ENCODE assay signal across 9 cellular contexts in genomic region chr10:62043493-62043938, GRCh38.
DNase-seq lines count a peak whose midpoint lies in the region; ATAC-seq and TF ChIP-seq lines count a peak whose summit lies in the region.
"Had no signal": no experiment of that assay in that cellular context is flagged by ENCODE, and none has a peak within 500 bp of the region (broad histone marks: within the 10 kb centered on the region; RNA-seq: fewer than 3 reads in every experiment).

No MANE protein-coding gene starts in this region.

- H3K4me1 ChIP-seq in mucosa of rectum (ENCODE audit: control insufficient read depth in 2 of 2, insufficient read depth in 2 of 2, low read length in 2 of 2), result peaks cover 43 to 45% of the 10 kb centered on the region in 2 donors

- H3K27ac ChIP-seq in KOPT-K1 (ENCODE audit: low read depth, low read length, poor library complexity, severe bottlenecking) (peak overlapping the region; percentile 61), mucosa of rectum (ENCODE audit: low read depth in 2 of 2, low read length in 2 of 2) (peak overlapping the region; percentile 8 to 39)

- H3K4me3 ChIP-seq in AG10803 (ENCODE audit: low read length) (no peak overlapping the region), astrocyte of the spinal cord (ENCODE audit: low read depth, low read length) (no peak overlapping the region), mucosa of rectum (ENCODE audit: low read length in 2 of 2) (no peak overlapping the region)

- ATAC-seq in GM18868 (IDR thresholded peaks at IDR 0.05; ENCODE audit: unreplicated experiment) (no peak), HG03565 (IDR thresholded peaks at IDR 0.05; ENCODE audit: unreplicated experiment) (no peak)

- no peaks in the 10 kb centered on the region for H3K9me3 ChIP-seq in KOPT-K1 (ENCODE audit: insufficient read depth, low read length, poor library complexity, severe bottlenecking)
- no peaks in the 10 kb centered on the region for H3K9me3 ChIP-seq in mucosa of rectum (ENCODE audit: control insufficient read depth in 2 of 2, low read length in 2 of 2)

- TF ChIP-seq CTCF in AG10803 (conservative IDR thresholded peaks at IDR 0.05; ENCODE audit: low read length), result no peak
- TF ChIP-seq CTCF in astrocyte of the spinal cord (IDR thresholded peaks at IDR 0.05; ENCODE audit: low read depth, low read length), result no peak

- H3K27me3 ChIP-seq in mucosa of rectum (ENCODE audit: control insufficient read depth in 2 of 2, insufficient read depth in 2 of 2, low read length in 2 of 2), result no peaks in the 10 kb centered on the region

- H3K36me3 ChIP-seq in KOPT-K1 (ENCODE audit: insufficient read depth, low read length) (no peaks in the 10 kb centered on the region), mucosa of rectum (ENCODE audit: control insufficient read depth in 2 of 2, insufficient read depth in 2 of 2, low read length in 2 of 2) (no peaks in the 10 kb centered on the region)

- DNase-seq in AG10803 (ENCODE audit: low read depth), result peak; percentile 86
- peak; percentile 66 for DNase-seq in astrocyte of the spinal cord (ENCODE audit: low read depth, low spot score)
- no peak for DNase-seq in SW480 (ENCODE audit: low spot score)
- no peak for DNase-seq in NCI-H748 treated with DMSO at 0.1 percent for 48 hours (lab: John Stamatoyannopoulos, UW)
- DNase-seq: NCI-H1694 had no signal

- in situ Hi-C loops in astrocyte of the spinal cord (cut with HindIII; ENCODE audit: low sequenced_read_pairs), result no loop called here

- no peak overlapping the region for H3K9ac ChIP-seq in mucosa of rectum (ENCODE audit: low read depth in 1 of 2, low read length in 2 of 2)

Comparison
In these comparisons a context has a peak if more than half of its experiments do, and no peak if none do; other contexts are left out.
1. DNase-seq: peak in AG10803 (single experiment) and astrocyte of the spinal cord (single experiment); none in SW480 (single experiment) and NCI-H748 treated with DMSO at 0.1 percent for 48 hours (single experiment).